ENCODE assay signal across 25 cellular contexts in the genomic region with DNA sequence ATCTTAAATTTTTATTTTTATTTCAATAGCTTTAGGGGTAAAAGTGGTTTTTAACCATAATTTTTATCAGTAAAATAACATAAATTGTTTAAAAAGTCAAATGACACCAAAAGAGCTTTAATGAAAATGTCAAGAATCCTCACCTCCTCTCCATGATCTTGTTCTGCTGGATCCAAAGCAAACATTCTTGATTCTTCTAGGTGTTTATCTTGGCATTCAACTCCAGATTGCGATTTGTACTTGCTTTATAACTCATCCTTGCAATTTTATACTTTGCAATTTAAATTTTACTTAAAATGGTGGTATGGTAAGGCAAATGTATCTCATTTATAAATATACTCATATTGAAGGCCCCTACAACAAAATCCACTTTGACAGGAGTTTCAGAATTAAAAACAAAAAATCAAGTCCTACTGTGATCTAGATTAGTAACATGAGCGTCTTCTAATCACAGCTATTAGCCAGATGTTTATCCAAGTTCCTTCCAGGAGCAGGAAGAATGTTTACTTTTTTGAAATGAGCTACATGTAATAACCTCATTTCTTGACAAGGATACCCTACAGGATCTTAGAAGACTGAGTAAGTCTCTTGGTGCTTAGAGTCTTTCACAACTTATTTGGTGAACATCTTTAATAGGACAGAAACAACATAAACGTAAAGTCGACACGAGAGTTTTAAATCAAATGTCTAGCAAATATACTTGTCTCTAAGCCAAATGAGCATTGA.
A peak's percentile ranks its signal among the peaks of the same experiment; 100 is the strongest.
DNase-seq lines count a peak whose midpoint lies in the region; TF ChIP-seq lines count a peak whose summit lies in the region.
"Had no signal": no experiment of that assay in that cellular context is flagged by ENCODE, and none has a peak within 500 bp of the region (broad histone marks: within the 10 kb centered on the region; RNA-seq: fewer than 3 reads in every experiment).

No MANE protein-coding gene starts in this region.

- H3K36me3 ChIP-seq in SK-N-SH (replicated peaks in 1 of 2; ENCODE audit: control insufficient read depth in 1 of 2, insufficient read depth in 2 of 2, low read length in 1 of 2), result no peaks in the 10 kb centered on the region
- no peaks in the 10 kb centered on the region for H3K36me3 ChIP-seq in A673 (ENCODE audit: insufficient read depth, low read length, poor library complexity, severe bottlenecking)
- H3K36me3 ChIP-seq in SJCRH30, result no peaks in the 10 kb centered on the region
- H3K36me3 ChIP-seq: breast epithelium, left ventricle myocardium inferior, pancreas, thoracic aorta had no signal

- H3K27ac ChIP-seq in SK-N-SH (ENCODE audit: low read depth in 2 of 2, low read length in 1 of 2), result no peak overlapping the region
- no peak overlapping the region for H3K27ac ChIP-seq in A673 (ENCODE audit: low read depth, low read length, poor library complexity, severe bottlenecking)
- H3K27ac ChIP-seq in SJCRH30, result no peak overlapping the region
- H3K27ac ChIP-seq: breast epithelium, foreskin keratinocyte, left ventricle myocardium inferior, pancreas, thoracic aorta had no signal

- H3K4me1 Mint-ChIP-seq in nephron, result peaks cover 14% of the 10 kb centered on the region
- H3K4me1 Mint-ChIP-seq: activated naive CD8-positive, alpha-beta T cell treated with anti-CD3 and anti-CD28 coated beads, Interleukin-2, amount 10 ng/mL, durations not matched to agents 7 days and 5 days; H9 had no signal

- H2AFZ ChIP-seq in SK-N-SH (ENCODE audit: low read depth), result no peak overlapping the region

- H3K9me3 ChIP-seq in SK-N-SH (no peaks in the 10 kb centered on the region), A673 (ENCODE audit: low read depth, low read length, poor library complexity, severe bottlenecking) (no peaks in the 10 kb centered on the region), SJCRH30 (replicated peaks) (no peaks in the 10 kb centered on the region)
- H3K9me3 ChIP-seq: breast epithelium, left ventricle myocardium inferior, pancreas, thoracic aorta had no signal

- no peaks in the 10 kb centered on the region for H3K27me3 ChIP-seq in SK-N-SH (ENCODE audit: insufficient read depth)
- no peaks in the 10 kb centered on the region for H3K27me3 ChIP-seq in A673 (replicated peaks; ENCODE audit: insufficient read depth, low read depth, low read length, poor library complexity)
- H3K27me3 ChIP-seq in SJCRH30, result no peaks in the 10 kb centered on the region
- H3K27me3 ChIP-seq: breast epithelium, foreskin keratinocyte, pancreas had no signal

- H3F3A ChIP-seq in SK-N-SH (replicated peaks; ENCODE audit: insufficient read depth), result no peaks in the 10 kb centered on the region

- no peak for TF ChIP-seq EP300 in SK-N-SH (IDR thresholded peaks at IDR 0.05; ENCODE audit: borderline replicate concordance in 1 of 2, low read depth in 1 of 2, low read length in 1 of 2)

- intact Hi-C loops in A673 (cut with micrococcal nuclease; ENCODE audit: unreplicated experiment), result no loop called here

- H3K36me3 Mint-ChIP-seq in nephron (ENCODE audit: low read depth), result no peaks in the 10 kb centered on the region
- H3K36me3 Mint-ChIP-seq: activated naive CD8-positive, alpha-beta T cell treated with anti-CD3 and anti-CD28 coated beads, Interleukin-2, amount 10 ng/mL, durations not matched to agents 7 days and 5 days; natural killer cell treated with Interleukin-12 subunit alpha and Interleukin-12 subunit beta and Interleukin-15 and Interleukin-18, amount 100 ng/mL, for 72 hours had no signal

- no peaks in the 10 kb centered on the region for H3K9me2 ChIP-seq in SK-N-SH

- no peaks in the 10 kb centered on the region for H3K9me3 Mint-ChIP-seq in nephron
- H3K9me3 Mint-ChIP-seq: activated naive CD8-positive, alpha-beta T cell treated with anti-CD3 and anti-CD28 coated beads, Interleukin-2, amount 10 ng/mL, durations not matched to agents 7 days and 5 days; CD4-positive, alpha-beta T cell; H9; natural killer cell treated with Interleukin-12 subunit alpha and Interleukin-12 subunit beta and Interleukin-15 and Interleukin-18, amount 100 ng/mL, for 72 hours had no signal

- in situ Hi-C loops in astrocyte of the cerebellum (cut with HindIII; ENCODE audit: low sequenced_read_pairs), result no loop called here

- POLR2A ChIA-PET in SK-N-SH (lab: Yijun Ruan, JAX), result no interaction called here
- POLR2A ChIA-PET in A673 (lab: Charles Lee; ENCODE audit: low non-redundant PET), result no interaction called here

- TF ChIP-seq CTCF in astrocyte of the cerebellum (IDR thresholded peaks at IDR 0.05; ENCODE audit: low read depth, low read length, missing control alignments) (no peak), nephron (IDR thresholded peaks at IDR 0.05; ENCODE audit: unreplicated experiment in 3 of 3) (no peak), SK-N-SH (IDR thresholded peaks at IDR 0.05) (no peak), A673 (conservative IDR thresholded peaks at IDR 0.05; ENCODE audit: low read depth, low read length) (no peak)

- TF ChIP-seq RAD21 in SK-N-SH (IDR thresholded peaks at IDR 0.05; ENCODE audit: low read length), result no peak

- H3K4me2 ChIP-seq in SK-N-SH, result no peak overlapping the region

- H3K79me2 ChIP-seq in SK-N-SH (ENCODE audit: insufficient read depth), result no peaks in the 10 kb centered on the region

- H3K4me3 ChIP-seq in astrocyte of the cerebellum (ENCODE audit: low read depth, low read length), result no peak overlapping the region
- no peak overlapping the region for H3K4me3 ChIP-seq in SK-N-SH (ENCODE audit: low read depth in 2 of 2, low read length in 1 of 2)
- no peak overlapping the region for H3K4me3 ChIP-seq in A673 (ENCODE audit: low read depth, low read length, poor library complexity, severe bottlenecking)
- no peak overlapping the region for H3K4me3 ChIP-seq in SJCRH30
- H3K4me3 ChIP-seq: breast epithelium, left ventricle myocardium inferior, pancreas, thoracic aorta had no signal

- H3K4me1 ChIP-seq in SK-N-SH (ENCODE audit: control insufficient read depth in 1 of 2, insufficient read depth in 2 of 2, low read depth in 1 of 2, low read length in 1 of 2), result no peaks in the 10 kb centered on the region
- no peaks in the 10 kb centered on the region for H3K4me1 ChIP-seq in A673 (ENCODE audit: insufficient read depth, low read length, poor library complexity, severe bottlenecking)
- no peaks in the 10 kb centered on the region for H3K4me1 ChIP-seq in SJCRH30
- H3K4me1 ChIP-seq: breast epithelium, foreskin keratinocyte, left ventricle myocardium inferior, pancreas had no signal

- H3K9ac ChIP-seq in SK-N-SH, result no peak overlapping the region

- H3K27ac Mint-ChIP-seq in nephron, result peak overlapping the region; percentile 90 to 94 (median 94)
- H3K27ac Mint-ChIP-seq: activated naive CD8-positive, alpha-beta T cell treated with anti-CD3 and anti-CD28 coated beads, Interleukin-2, amount 10 ng/mL, durations not matched to agents 7 days and 5 days; CD4-positive, alpha-beta T cell; H9; natural killer cell treated with Interleukin-12 subunit alpha and Interleukin-12 subunit beta and Interleukin-15 and Interleukin-18, amount 100 ng/mL, for 72 hours had no signal

- peak; percentile 52 for DNase-seq in HT-29 (ENCODE audit: low spot score)
- peak; percentile 60 for DNase-seq in astrocyte of the cerebellum (ENCODE audit: low read depth)
- peak; percentile 36 for DNase-seq in fibroblast of peridontal ligament (ENCODE audit: extremely low read depth)
- no peak for DNase-seq in SK-N-SH
- no peak for DNase-seq in A673 (ENCODE audit: low spot score)
- no peak for DNase-seq in SJCRH30
- no peak for DNase-seq in T1000 (lab: John Stamatoyannopoulos, UW)
- DNase-seq: activated CD4-positive, alpha-beta T cell treated with anti-CD3 and anti-CD28 coated beads, Interleukin-2, amount 50 U/mL, for 48 hours; activated CD8-positive, alpha-beta memory T cell treated with anti-CD3 and anti-CD28 coated beads, Interleukin-2, amount 50 U/mL, for 48 hours; activated naive CD8-positive, alpha-beta T cell treated with anti-CD3 and anti-CD28 coated beads, Interleukin-2, amount 10 ng/mL, durations not matched to agents 7 days and 5 days; CD4-positive, alpha-beta T cell; cortex of kidney; foreskin keratinocyte; H9; left ventricle myocardium inferior; NCI-H1092; NCI-H187 treated with DMSO at 0.1 percent for 48 hours; pancreas; right cardiac atrium; SHP77; stimulated activated naive CD4-positive, alpha-beta T cell treated with Interleukin-2 at 50 U/mL for 16 hours had no signal

- H3K4me3 Mint-ChIP-seq in nephron, result peak overlapping the region in 2 of 3 experiments; percentile 18 to 19
- H3K4me3 Mint-ChIP-seq: activated naive CD8-positive, alpha-beta T cell treated with anti-CD3 and anti-CD28 coated beads, Interleukin-2, amount 10 ng/mL, durations not matched to agents 7 days and 5 days; CD4-positive, alpha-beta T cell; H9; natural killer cell treated with Interleukin-12 subunit alpha and Interleukin-12 subunit beta and Interleukin-15 and Interleukin-18, amount 100 ng/mL, for 72 hours had no signal

- BruUV-seq in A673 (replicated peaks; lab: Mats Ljungman, UMichigan), result no TSS peak

- H3K27me3 Mint-ChIP-seq in nephron (ENCODE audit: low read depth), result no peaks in the 10 kb centered on the region
- H3K27me3 Mint-ChIP-seq: natural killer cell treated with Interleukin-12 subunit alpha and Interleukin-12 subunit beta and Interleukin-15 and Interleukin-18, amount 100 ng/mL, for 72 hours had no signal

- WGBS in SK-N-SH (ENCODE audit: low lambda C conversion rate), result 77% methylated on average over 5 of the region's 5 CpGs

- no peaks in the 10 kb centered on the region for H4K20me1 ChIP-seq in SK-N-SH (ENCODE audit: insufficient read depth)

- CTCF ChIA-PET in SK-N-SH (lab: Yijun Ruan, JAX) (no interaction called here), A673 (lab: Charles Lee) (no interaction called here)

TF ChIP-seq in SK-N-SH, 30 proteins besides CTCF, POLR2A, EP300 and RAD21:
- TF ChIP-seq RFX5 (IDR thresholded peaks at IDR 0.05; ENCODE audit: low read length) (no peak), CHD2 (IDR thresholded peaks at IDR 0.05; ENCODE audit: low read length, partially characterized antibody) (no peak)
TF ChIP-seq in SK-N-SH: peak in this region for 0.

Comparison
In these comparisons a context has a peak if more than half of its experiments do, and no peak if none do; other contexts are left out.
1. DNase-seq: peak in HT-29 (single experiment), astrocyte of the cerebellum (single experiment) and fibroblast of peridontal ligament (single experiment); none in SK-N-SH (single experiment), A673 (single experiment), SJCRH30 (0 of 2) and T1000 (single experiment).